ENCODE assay signal across 22 cellular contexts in genomic region chr3:115336836-115337235, GRCh38.
A peak's percentile ranks its signal among the peaks of the same experiment; 100 is the strongest.
DNase-seq lines count a peak whose midpoint lies in the region; ATAC-seq, FAIRE-seq and TF ChIP-seq lines count a peak whose summit lies in the region.
"Had no signal": no experiment of that assay in that cellular context is flagged by ENCODE, and none has a peak within 500 bp of the region (broad histone marks: within the 10 kb centered on the region; RNA-seq: fewer than 3 reads in every experiment).

No MANE protein-coding gene starts in this region.

- WGBS in pancreas, 2 donors: 67 to 69% methylated on average over 4 of the region's 4 CpGs

- no peaks in the 10 kb centered on the region for H3K9me3 ChIP-seq in pancreas
- H3K9me3 ChIP-seq: BLaER1, Caco-2 had no signal

- H3K36me3 ChIP-seq in bronchial epithelial cell (ENCODE audit: control insufficient read depth, insufficient read depth, low read length): no peaks in the 10 kb centered on the region
- no peaks in the 10 kb centered on the region for H3K36me3 ChIP-seq in pancreas
- H3K36me3 ChIP-seq: BLaER1 had no signal

- H3K4me3 ChIP-seq in bronchial epithelial cell (ENCODE audit: low read depth, low read length): no peak overlapping the region
- H3K4me3 ChIP-seq in pancreas: no peak overlapping the region
- H3K4me3 ChIP-seq: BLaER1, GM23248 had no signal

- H3K27ac ChIP-seq in pancreas: no peak overlapping the region
- H3K27ac ChIP-seq: 22Rv1, BLaER1, C4-2B, GM23248 had no signal

- FAIRE-seq in bronchial epithelial cell (lab: Jason Lieb, UNC): no peak
- FAIRE-seq in pancreas (lab: Jason Lieb, UNC): no peak
- FAIRE-seq: A204.1, G401.6, GM12892, H1 had no signal

- H3K4me1 ChIP-seq in pancreas: no peaks in the 10 kb centered on the region
- H3K4me1 ChIP-seq: BLaER1, Caco-2 had no signal

- DNase-seq in NCI-H2171 treated with DMSO at 0.1 percent for 48 hours (lab: John Stamatoyannopoulos, UW) (peak; percentile 20), NCI-H2171 (lab: John Stamatoyannopoulos, UW) (no peak), bronchial epithelial cell (ENCODE audit: low read depth) (peak; percentile 69), pancreas (no peak), putamen (ENCODE audit: low spot score) (no peak)
- no peak for DNase-seq in stimulated activated CD4-positive, alpha-beta T cell treated with anti-CD3 and anti-CD28 coated beads, Interleukin-4, amount 100 ng/mL, for 4 hours
- DNase-seq: Caco-2; CD4-positive, CD25-positive, alpha-beta regulatory T cell; CD8-positive, alpha-beta T cell; DMS153; DND-41; GM23248; H7; HCEC 1CT had no signal

- H3K27me3 ChIP-seq in bronchial epithelial cell (ENCODE audit: control insufficient read depth, insufficient read depth, low read length) (no peaks in the 10 kb centered on the region), pancreas (no peaks in the 10 kb centered on the region)
- H3K27me3 ChIP-seq: BLaER1 had no signal

- peak; percentile 43 for ATAC-seq in esophagus mucosa
- ATAC-seq in pancreas: no peak
- ATAC-seq: CD8-positive, alpha-beta T cell had no signal

- intact Hi-C loops in pancreas (cut with DNase I): no loop called here

- no peak for TF ChIP-seq CTCF in bronchial epithelial cell (IDR thresholded peaks at IDR 0.05; ENCODE audit: insufficient read depth, low read length, severe bottlenecking)
- no peak for TF ChIP-seq CTCF in pancreas (IDR thresholded peaks at IDR 0.05)

Comparison
In these comparisons a context has a peak if more than half of its experiments do, and no peak if none do; other contexts are left out.
1. DNase-seq: peak in NCI-H2171 treated with DMSO at 0.1 percent for 48 hours (single experiment) and bronchial epithelial cell (single experiment); none in NCI-H2171 (single experiment), pancreas (0 of 6), putamen (single experiment) and stimulated activated CD4-positive, alpha-beta T cell treated with anti-CD3 and anti-CD28 coated beads, Interleukin-4, amount 100 ng/mL, for 4 hours (0 of 2).